Comparison of ENCODE assay signal across 1 cellular context in genomic region chr1:183098349-183098748, GRCh38.
TF ChIP-seq lines count a peak whose summit lies in the region.

No MANE protein-coding gene starts in this region.

TF ChIP-seq in HepG2, 621 proteins besides CTCF, POLR2A, EP300 and RAD21 (continued from another document):
- TF ChIP-seq ZNF563 (CRISPR knock-in tag; IDR thresholded peaks at IDR 0.05), result no peak
- TF ChIP-seq ZNF850 (CRISPR knock-in tag; conservative IDR thresholded peaks at IDR 0.05), result no peak
- TF ChIP-seq ZNF546 (CRISPR knock-in tag; conservative IDR thresholded peaks at IDR 0.05), result no peak
- no peak for TF ChIP-seq ZBTB39 (CRISPR knock-in tag; IDR thresholded peaks at IDR 0.05)
- no peak for TF ChIP-seq GTF3A (CRISPR knock-in tag; conservative IDR thresholded peaks at IDR 0.05)
- TF ChIP-seq ZNF230 (CRISPR knock-in tag; IDR thresholded peaks at IDR 0.05), result no peak
- no peak for TF ChIP-seq ZNF383 (CRISPR knock-in tag; IDR thresholded peaks at IDR 0.05; ENCODE audit: borderline replicate concordance)
- TF ChIP-seq ZBTB40 (IDR thresholded peaks at IDR 0.05), result peak; percentile 45
- peak; percentile 33; the same call in 1 of the 2 replicates for TF ChIP-seq ZBTB40 (CRISPR knock-in tag; IDR thresholded peaks at IDR 0.05)
- no peak for TF ChIP-seq ZBTB20 (CRISPR knock-in tag; IDR thresholded peaks at IDR 0.05; ENCODE audit: borderline replicate concordance, low read depth)
- no peak for TF ChIP-seq TBP (CRISPR knock-in tag; IDR thresholded peaks at IDR 0.05)
- 0 out of 2 replicates have a peak, but pooled peaks have one; percentile 8 for TF ChIP-seq GATAD2A (CRISPR knock-in tag; IDR thresholded peaks at IDR 0.05)
- TF ChIP-seq HDAC1 (CRISPR knock-in tag; IDR thresholded peaks at IDR 0.05), result no peak
- no peak for TF ChIP-seq ZXDC (CRISPR knock-in tag; IDR thresholded peaks at IDR 0.05)
- TF ChIP-seq HNF4A (CRISPR knock-in tag; IDR thresholded peaks at IDR 0.05), result peak; percentile 35; the same call in 1 of the 2 replicates
- TF ChIP-seq ISX (CRISPR knock-in tag; conservative IDR thresholded peaks at IDR 0.05), result no peak
- no peak for TF ChIP-seq ZKSCAN5 (CRISPR knock-in tag; IDR thresholded peaks at IDR 0.05)
- TF ChIP-seq HNF1B (CRISPR knock-in tag; IDR thresholded peaks at IDR 0.05), result no peak
- peak; percentile 22; the same call in 1 of the 2 replicates for TF ChIP-seq ZNF292 (CRISPR knock-in tag; IDR thresholded peaks at IDR 0.05; ENCODE audit: borderline replicate concordance, low read depth)
TF ChIP-seq in HepG2: peak in this region for 4.
